In the genomic region with DNA sequence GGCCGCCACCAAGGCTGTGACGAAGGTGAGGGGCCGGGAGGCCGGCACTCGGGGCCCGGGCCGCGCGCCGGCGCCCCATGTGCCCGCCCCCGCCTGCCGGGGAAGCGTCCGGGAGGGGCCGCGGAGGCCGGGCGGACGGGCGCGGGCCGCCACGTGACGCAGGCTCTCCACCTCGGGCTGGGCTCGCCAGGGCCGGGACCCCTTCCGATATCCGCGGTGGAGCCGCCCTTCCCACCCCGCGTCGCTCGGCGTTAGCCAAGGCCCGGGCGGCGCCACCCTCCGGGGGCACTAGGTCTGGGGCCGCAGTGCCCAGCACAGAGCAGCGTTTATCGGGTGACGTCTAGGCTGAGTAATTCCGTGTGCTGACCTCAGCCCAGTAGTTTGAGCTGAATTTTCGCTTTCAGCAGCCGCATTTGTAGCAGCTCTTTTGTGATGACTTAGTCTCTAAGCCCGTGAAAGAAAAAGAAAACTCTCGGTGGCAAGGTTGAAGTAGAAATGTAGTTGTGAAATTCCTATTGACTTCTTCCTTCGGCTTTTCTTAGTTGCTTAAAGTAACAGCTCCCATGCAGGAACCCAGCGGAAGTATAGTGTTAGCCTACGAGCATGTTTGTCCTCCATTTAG, we compare ENCODE assay signal across 8 cellular contexts. TPM values are rescaled to one million over a fixed set of nuclear protein-coding genes. Genes with fewer than 3 reads are reported as not detected.
A peak's percentile ranks its signal among the peaks of the same experiment; 100 is the strongest.
DNase-seq lines count a peak whose midpoint lies in the region; ATAC-seq and TF ChIP-seq lines count a peak whose summit lies in the region.

No MANE protein-coding gene starts in this region.

- H3K4me1 Mint-ChIP-seq in naive thymus-derived CD4-positive, alpha-beta T cell: peaks cover 38 to 79% (median 65%) of the 10 kb centered on the region in 7 donors
- peaks cover 68% of the 10 kb centered on the region for H3K4me1 Mint-ChIP-seq in stimulated activated naive CD8-positive, alpha-beta T cell treated with anti-CD3 and anti-CD28 coated beads, Interleukin-15, amount 100 ng/mL, for 72 hours

- H3K36me3 ChIP-seq in BE2C (peaks cover 37% of the 10 kb centered on the region), HUES64 (ENCODE audit: insufficient read depth, low read length) (peaks cover 42% of the 10 kb centered on the region)
- peaks cover 10 to 26% (median 13%) of the 10 kb centered on the region in 3 experiments for H3K36me3 ChIP-seq in naive thymus-derived CD4-positive, alpha-beta T cell (ENCODE audit: control insufficient read depth in 2 of 3, insufficient read depth in 3 of 3, low read length in 3 of 3)

- POLR2A ChIA-PET in naive thymus-derived CD4-positive, alpha-beta T cell (lab: Charles Lee): interaction anchor here (0.5 to 9.8 kb wide), 18 partner anchors 12 to 910 kb away, joined by 3 to 179 read pairs (median 4); a partner anchor contains a TSS

- H3K4me1 ChIP-seq in BE2C: peaks cover 11% of the 10 kb centered on the region
- peaks cover 33% of the 10 kb centered on the region for H3K4me1 ChIP-seq in HUES64 (ENCODE audit: insufficient read depth, low read length)
- peaks cover 41 to 51% of the 10 kb centered on the region in 2 donors for H3K4me1 ChIP-seq in naive thymus-derived CD4-positive, alpha-beta T cell (ENCODE audit: control insufficient read depth in 2 of 2, insufficient read depth in 2 of 2, low read length in 2 of 2)

- no peak for TF ChIP-seq CTCF in BE2C (IDR thresholded peaks at IDR 0.05; ENCODE audit: low read depth, low read length)

- no peaks in the 10 kb centered on the region for H3K27me3 ChIP-seq in BE2C
- H3K27me3 ChIP-seq in HUES64 (ENCODE audit: insufficient read depth, low read length): no peaks in the 10 kb centered on the region
- H3K27me3 ChIP-seq in naive thymus-derived CD4-positive, alpha-beta T cell (ENCODE audit: control insufficient read depth in 2 of 2, insufficient read depth in 2 of 2, low read length in 2 of 2): no peaks in the 10 kb centered on the region

- H3K27me3 Mint-ChIP-seq in naive thymus-derived CD4-positive, alpha-beta T cell: no peaks in the 10 kb centered on the region
- no peaks in the 10 kb centered on the region for H3K27me3 Mint-ChIP-seq in stimulated activated naive CD8-positive, alpha-beta T cell treated with anti-CD3 and anti-CD28 coated beads, Interleukin-15, amount 100 ng/mL, for 72 hours

- peak overlapping the region; percentile 99 for H3K4me3 ChIP-seq in BE2C (ENCODE audit: low read depth, low read length)
- H3K4me3 ChIP-seq in HUES64 (ENCODE audit: low read length): peak overlapping the region; percentile 69
- H3K4me3 ChIP-seq in naive thymus-derived CD4-positive, alpha-beta T cell (ENCODE audit: low read length): peak overlapping the region; percentile 83

- peaks cover 0 to 35% (median 16%) of the 10 kb centered on the region in 5 donors for H3K36me3 Mint-ChIP-seq in naive thymus-derived CD4-positive, alpha-beta T cell

- H3K9me3 Mint-ChIP-seq in naive thymus-derived CD4-positive, alpha-beta T cell: no peaks in the 10 kb centered on the region
- H3K9me3 Mint-ChIP-seq in stimulated activated naive CD8-positive, alpha-beta T cell treated with anti-CD3 and anti-CD28 coated beads, Interleukin-15, amount 100 ng/mL, for 72 hours: no peaks in the 10 kb centered on the region

- H3K9me3 ChIP-seq in BE2C (no peaks in the 10 kb centered on the region), HUES64 (ENCODE audit: insufficient read depth, low read depth, low read length) (no peaks in the 10 kb centered on the region)
- no peaks in the 10 kb centered on the region for H3K9me3 ChIP-seq in naive thymus-derived CD4-positive, alpha-beta T cell (ENCODE audit: control insufficient read depth in 2 of 3, low read length in 3 of 3)

- peak overlapping the region; percentile 91 to 100 (median 96) for H3K27ac Mint-ChIP-seq in naive thymus-derived CD4-positive, alpha-beta T cell
- peak overlapping the region; percentile 91 to 98 for H3K27ac Mint-ChIP-seq in stimulated activated naive CD8-positive, alpha-beta T cell treated with anti-CD3 and anti-CD28 coated beads, Interleukin-15, amount 100 ng/mL, for 72 hours

- H3K4me3 Mint-ChIP-seq in naive thymus-derived CD4-positive, alpha-beta T cell: peak overlapping the region; percentile 89 to 100 (median 96)
- peak overlapping the region; percentile 89 for H3K4me3 Mint-ChIP-seq in stimulated activated naive CD8-positive, alpha-beta T cell treated with anti-CD3 and anti-CD28 coated beads, Interleukin-15, amount 100 ng/mL, for 72 hours

- ATAC-seq in GM21367 (IDR thresholded peaks at IDR 0.05; ENCODE audit: unreplicated experiment) (peak; percentile 33), esophagus mucosa (peak; percentile 31)
- peak; percentile 16 for ATAC-seq in naive thymus-derived CD4-positive, alpha-beta T cell
- ATAC-seq in stimulated activated naive CD8-positive, alpha-beta T cell treated with anti-CD3 and anti-CD28 coated beads, Interleukin-15, amount 100 ng/mL, for 72 hours: peak; percentile 83

- intact Hi-C loops in naive thymus-derived CD4-positive, alpha-beta T cell (cut with micrococcal nuclease): loop anchor here (5.0 kb wide), 3 partner anchors 132 to 912 kb away; a partner anchor contains a TSS

- peak overlapping the region; percentile 93 for H3K9ac ChIP-seq in HUES64 (ENCODE audit: low read depth, low read length)

- WGBS in HUES64: under 1% methylated on average over 54 of the region's 54 CpGs

- CTCF ChIA-PET in naive thymus-derived CD4-positive, alpha-beta T cell (lab: Charles Lee): interaction anchor here (0.8 to 1.4 kb wide), 4 partner anchors 83 to 88 kb away, joined by 3 to 6 read pairs (median 4); no protein-coding TSS in a partner anchor

- DNase-seq in BE2C: peak; percentile 78
- peak; percentile 45 for DNase-seq in activated CD8-positive, alpha-beta memory T cell treated with anti-CD3 and anti-CD28 coated beads, Interleukin-2, amount 50 U/mL, for 1 hour (ENCODE audit: extremely low read depth)
- DNase-seq in naive thymus-derived CD4-positive, alpha-beta T cell: peak in 8 of 9 donors; percentile 39 to 82 (median 57)
- peak; percentile 87 to 94 for DNase-seq in stimulated activated naive CD8-positive, alpha-beta T cell treated with anti-CD3 and anti-CD28 coated beads, Interleukin-15, amount 100 ng/mL, for 72 hours
- no peak for DNase-seq in MV-4-11 (lab: John Stamatoyannopoulos, UW)

- H3K27ac ChIP-seq in HUES64 (ENCODE audit: low read depth, low read length): peak overlapping the region; percentile 63; the same call in 1 of the 2 replicates
- H3K27ac ChIP-seq in naive thymus-derived CD4-positive, alpha-beta T cell (ENCODE audit: low read depth, low read length): peak overlapping the region; percentile 90

RNA-seq across cellular contexts. Expression of a gene that starts 0.9 kb away (rescaled TPM):
- polyA plus RNA-seq in BE2C (2012; ENCODE audit: insufficient read depth, insufficient read length, low read depth): 77.3 TPM
- polyA plus RNA-seq in HUES64 (2013, experiment 1 of 2): 104 TPM
- 114 TPM for polyA plus RNA-seq in HUES64 (2013, experiment 2 of 2)
- 104 TPM for total RNA-seq in esophagus mucosa
- 100 to 1,000 TPM; 179 to 206 (median 200) TPM for total RNA-seq in naive thymus-derived CD4-positive, alpha-beta T cell
- polyA plus RNA-seq in naive thymus-derived CD4-positive, alpha-beta T cell: 10 to 100 TPM; 37.4 to 45.4 TPM

Comparison
In these comparisons a context has a peak if more than half of its experiments do, and no peak if none do; other contexts are left out.
1. ATAC-seq: peak in every context shown above with its lines; median percentile 83 in stimulated activated naive CD8-positive, alpha-beta T cell treated with anti-CD3 and anti-CD28 coated beads, Interleukin-15, amount 100 ng/mL, for 72 hours; 33 in GM21367; 31 in esophagus mucosa; 16 in naive thymus-derived CD4-positive, alpha-beta T cell.